In the genomic region with DNA sequence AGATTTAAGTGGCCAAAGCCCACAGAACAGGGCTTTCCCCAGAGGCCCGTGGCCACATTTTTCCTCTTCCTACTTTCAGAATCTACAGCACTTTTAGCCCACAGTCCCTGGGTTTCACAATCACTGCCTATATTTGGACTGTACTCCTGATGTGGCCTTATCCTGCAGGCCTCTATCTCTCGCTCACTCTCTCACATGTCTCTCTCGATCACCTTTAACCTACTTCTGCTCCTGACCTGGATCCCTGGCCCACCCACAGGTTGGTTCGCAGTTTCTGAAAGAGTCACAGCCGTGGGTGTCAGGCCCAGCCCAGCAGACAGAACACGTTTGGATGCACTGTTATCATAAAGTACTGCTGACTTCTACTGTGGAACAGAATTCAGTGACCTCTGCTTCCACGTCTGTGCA, we compare ENCODE assay signal across 14 cellular contexts. TPM values are rescaled to one million over a fixed set of nuclear protein-coding genes. Genes with fewer than 3 reads are reported as not detected.
DNase-seq lines count a peak whose midpoint lies in the region; ATAC-seq, FAIRE-seq and TF ChIP-seq lines count a peak whose summit lies in the region.
"Had no signal": no experiment of that assay in that cellular context is flagged by ENCODE, and none has a peak within 500 bp of the region (broad histone marks: within the 10 kb centered on the region; RNA-seq: fewer than 3 reads in every experiment).

No MANE protein-coding gene starts in this region.

- intact Hi-C loops in right cardiac atrium (cut with DNase I), result no loop called here

- DNase-seq in GM18507 (ENCODE audit: extremely low spot score, insufficient read length, low read depth) (no peak), WTC11 (ENCODE audit: low spot score) (no peak), right cardiac atrium (peak; percentile 31 to 62 (median 61)), NCI-H2107 treated with DMSO at 0.1 percent for 48 hours (lab: John Stamatoyannopoulos, UW; ENCODE audit: unreplicated experiment) (no peak), OCI-M1 (lab: John Stamatoyannopoulos, UW) (no peak)
- no peak for DNase-seq in central memory CD4-positive, alpha-beta T cell
- DNase-seq: activated CD4-positive, alpha-beta T cell treated with anti-CD3 and anti-CD28 coated beads, Interleukin-2, amount 10 ng/mL, durations not matched to agents 24 days and 14 days; DND-41; HCEC 1CT; NCI-H1048 had no signal

- no peak for TF ChIP-seq CTCF in WTC11 (IDR thresholded peaks at IDR 0.05)

- no peaks in the 10 kb centered on the region for H3K9me3 ChIP-seq in right cardiac atrium (ENCODE audit: control insufficient read depth, low read length)
- no peaks in the 10 kb centered on the region for H3K9me3 ChIP-seq in skeletal muscle tissue (ENCODE audit: control insufficient read depth in 3 of 3, low read length in 3 of 3)

- CTCF ChIA-PET in WTC11 (lab: Charles Lee), result no interaction called here

- H3K4me3 Mint-ChIP-seq in WTC11, result no peak overlapping the region
- H3K4me3 Mint-ChIP-seq: activated CD4-positive, alpha-beta T cell treated with anti-CD3 and anti-CD28 coated beads, Interleukin-2, amount 10 ng/mL, durations not matched to agents 24 days and 14 days; mesothelial cell of epicardium had no signal

- peak overlapping the region; percentile 78 for H3K27ac ChIP-seq in right cardiac atrium (ENCODE audit: low read length)
- peak overlapping the region; percentile 15 for H3K27ac ChIP-seq in skeletal muscle tissue (ENCODE audit: low read depth, low read length)

- ATAC-seq in WTC11 (no peak), right cardiac atrium (peak; percentile 73 to 78), GM19467 (IDR thresholded peaks at IDR 0.05; ENCODE audit: unreplicated experiment) (no peak)

- POLR2A ChIA-PET in WTC11 (lab: Charles Lee), result no interaction called here

- H3K4me1 ChIP-seq in right cardiac atrium (ENCODE audit: control insufficient read depth, insufficient read depth, low read length), result peaks cover 18% of the 10 kb centered on the region
- H3K4me1 ChIP-seq in skeletal muscle tissue (ENCODE audit: control insufficient read depth in 3 of 3, insufficient read depth in 3 of 3, low read length in 3 of 3), result peaks cover 30 to 58% (median 53%) of the 10 kb centered on the region in 3 donors

- H3K36me3 Mint-ChIP-seq in WTC11, result no peaks in the 10 kb centered on the region
- H3K36me3 Mint-ChIP-seq: mesothelial cell of epicardium had no signal

- H3K27me3 Mint-ChIP-seq in WTC11 (ENCODE audit: low read depth), result no peaks in the 10 kb centered on the region
- H3K27me3 Mint-ChIP-seq: activated CD4-positive, alpha-beta T cell treated with anti-CD3 and anti-CD28 coated beads, Interleukin-2, amount 10 ng/mL, durations not matched to agents 24 days and 14 days had no signal

- peaks cover 47% of the 10 kb centered on the region for H3K4me1 Mint-ChIP-seq in WTC11
- H3K4me1 Mint-ChIP-seq: activated CD4-positive, alpha-beta T cell treated with anti-CD3 and anti-CD28 coated beads, Interleukin-2, amount 10 ng/mL, durations not matched to agents 24 days and 14 days; mesothelial cell of epicardium had no signal

- H3K27me3 ChIP-seq in right cardiac atrium (ENCODE audit: control insufficient read depth, insufficient read depth) (no peaks in the 10 kb centered on the region), skeletal muscle tissue (ENCODE audit: control insufficient read depth in 3 of 3, insufficient read depth in 3 of 3, low read length in 3 of 3) (no peaks in the 10 kb centered on the region)

- no peaks in the 10 kb centered on the region for H3K36me3 ChIP-seq in skeletal muscle tissue (ENCODE audit: control insufficient read depth in 3 of 3, insufficient read depth in 3 of 3, low read length in 3 of 3)

- H3K9me3 Mint-ChIP-seq in WTC11, result peaks cover 7% of the 10 kb centered on the region
- H3K9me3 Mint-ChIP-seq: mesothelial cell of epicardium had no signal

- WGBS in right cardiac atrium, result 46% methylated on average over 7 of the region's 7 CpGs

- no peak overlapping the region for H3K4me3 ChIP-seq in right cardiac atrium (ENCODE audit: low read length)
- H3K4me3 ChIP-seq in skeletal muscle tissue (ENCODE audit: low read length in 3 of 3), result peak overlapping the region in 1 of 3 donors; percentile 15

- peak; percentile 65 for FAIRE-seq in GM18507 (lab: Jason Lieb, UNC)
- FAIRE-seq: endothelial cell of umbilical vein had no signal

- H3K9ac ChIP-seq in skeletal muscle tissue (ENCODE audit: low read depth in 1 of 3, low read length in 3 of 3), result peak overlapping the region in 1 of 3 donors; percentile 27

- peak overlapping the region; percentile 80; the same call in 1 of the 2 replicates for H3K27ac Mint-ChIP-seq in WTC11
- H3K27ac Mint-ChIP-seq: activated CD4-positive, alpha-beta T cell treated with anti-CD3 and anti-CD28 coated beads, Interleukin-2, amount 10 ng/mL, durations not matched to agents 24 days and 14 days; mesothelial cell of epicardium had no signal

TF ChIP-seq in WTC11, 78 proteins besides CTCF, POLR2A, EP300 and RAD21:
- TF ChIP-seq SMAD3 (CRISPR knock-in tag; IDR thresholded peaks at IDR 0.05; ENCODE audit: borderline replicate concordance) (no peak), ETV6 (CRISPR knock-in tag; IDR thresholded peaks at IDR 0.05) (no peak), HMGA2 (CRISPR knock-in tag; IDR thresholded peaks at IDR 0.05) (no peak), ZNF232 (CRISPR knock-in tag; IDR thresholded peaks at IDR 0.05) (no peak), ZNF317 (CRISPR knock-in tag; IDR thresholded peaks at IDR 0.05; ENCODE audit: borderline replicate concordance, low read depth) (no peak), TCF7 (CRISPR knock-in tag; IDR thresholded peaks at IDR 0.05; ENCODE audit: low read depth) (no peak), SOX15 (CRISPR knock-in tag; IDR thresholded peaks at IDR 0.05) (no peak), CBFB (CRISPR knock-in tag; IDR thresholded peaks at IDR 0.05; ENCODE audit: low read depth) (no peak), ELF4 (CRISPR knock-in tag; IDR thresholded peaks at IDR 0.05; ENCODE audit: low read depth) (no peak), TEAD4 (CRISPR knock-in tag; IDR thresholded peaks at IDR 0.05) (no peak), ATF1 (CRISPR knock-in tag; IDR thresholded peaks at IDR 0.05) (no peak), ZNF263 (CRISPR knock-in tag; IDR thresholded peaks at IDR 0.05; ENCODE audit: low read depth) (no peak), JAZF1 (CRISPR knock-in tag; IDR thresholded peaks at IDR 0.05) (no peak), ZNF121 (CRISPR knock-in tag; IDR thresholded peaks at IDR 0.05) (no peak), CREB1 (CRISPR knock-in tag; IDR thresholded peaks at IDR 0.05) (no peak)
- TF ChIP-seq, protein P1, sequence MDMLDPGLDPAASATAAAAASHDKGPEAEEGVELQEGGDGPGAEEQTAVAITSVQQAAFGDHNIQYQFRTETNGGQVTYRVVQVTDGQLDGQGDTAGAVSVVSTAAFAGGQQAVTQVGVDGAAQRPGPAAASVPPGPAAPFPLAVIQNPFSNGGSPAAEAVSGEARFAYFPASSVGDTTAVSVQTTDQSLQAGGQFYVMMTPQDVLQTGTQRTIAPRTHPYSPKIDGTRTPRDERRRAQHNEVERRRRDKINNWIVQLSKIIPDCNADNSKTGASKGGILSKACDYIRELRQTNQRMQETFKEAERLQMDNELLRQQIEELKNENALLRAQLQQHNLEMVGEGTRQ (CRISPR knock-in tag; IDR thresholded peaks at IDR 0.05), result no peak
- TF ChIP-seq, protein P2, sequence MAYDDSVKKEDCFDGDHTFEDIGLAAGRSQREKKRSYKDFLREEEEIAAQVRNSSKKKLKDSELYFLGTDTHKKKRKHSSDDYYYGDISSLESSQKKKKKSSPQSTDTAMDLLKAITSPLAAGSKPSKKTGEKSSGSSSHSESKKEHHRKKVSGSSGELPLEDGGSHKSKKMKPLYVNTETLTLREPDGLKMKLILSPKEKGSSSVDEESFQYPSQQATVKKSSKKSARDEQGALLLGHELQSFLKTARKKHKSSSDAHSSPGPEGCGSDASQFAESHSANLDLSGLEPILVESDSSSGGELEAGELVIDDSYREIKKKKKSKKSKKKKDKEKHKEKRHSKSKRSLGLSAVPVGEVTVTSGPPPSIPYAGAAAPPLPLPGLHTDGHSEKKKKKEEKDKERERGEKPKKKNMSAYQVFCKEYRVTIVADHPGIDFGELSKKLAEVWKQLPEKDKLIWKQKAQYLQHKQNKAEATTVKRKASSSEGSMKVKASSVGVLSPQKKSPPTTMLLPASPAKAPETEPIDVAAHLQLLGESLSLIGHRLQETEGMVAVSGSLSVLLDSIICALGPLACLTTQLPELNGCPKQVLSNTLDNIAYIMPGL (CRISPR knock-in tag; IDR thresholded peaks at IDR 0.05), result no peak
- TF ChIP-seq, protein P3, sequence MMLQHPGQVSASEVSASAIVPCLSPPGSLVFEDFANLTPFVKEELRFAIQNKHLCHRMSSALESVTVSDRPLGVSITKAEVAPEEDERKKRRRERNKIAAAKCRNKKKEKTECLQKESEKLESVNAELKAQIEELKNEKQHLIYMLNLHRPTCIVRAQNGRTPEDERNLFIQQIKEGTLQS (CRISPR knock-in tag; conservative IDR thresholded peaks at IDR 0.05), result no peak
- TF ChIP-seq, protein P4, sequence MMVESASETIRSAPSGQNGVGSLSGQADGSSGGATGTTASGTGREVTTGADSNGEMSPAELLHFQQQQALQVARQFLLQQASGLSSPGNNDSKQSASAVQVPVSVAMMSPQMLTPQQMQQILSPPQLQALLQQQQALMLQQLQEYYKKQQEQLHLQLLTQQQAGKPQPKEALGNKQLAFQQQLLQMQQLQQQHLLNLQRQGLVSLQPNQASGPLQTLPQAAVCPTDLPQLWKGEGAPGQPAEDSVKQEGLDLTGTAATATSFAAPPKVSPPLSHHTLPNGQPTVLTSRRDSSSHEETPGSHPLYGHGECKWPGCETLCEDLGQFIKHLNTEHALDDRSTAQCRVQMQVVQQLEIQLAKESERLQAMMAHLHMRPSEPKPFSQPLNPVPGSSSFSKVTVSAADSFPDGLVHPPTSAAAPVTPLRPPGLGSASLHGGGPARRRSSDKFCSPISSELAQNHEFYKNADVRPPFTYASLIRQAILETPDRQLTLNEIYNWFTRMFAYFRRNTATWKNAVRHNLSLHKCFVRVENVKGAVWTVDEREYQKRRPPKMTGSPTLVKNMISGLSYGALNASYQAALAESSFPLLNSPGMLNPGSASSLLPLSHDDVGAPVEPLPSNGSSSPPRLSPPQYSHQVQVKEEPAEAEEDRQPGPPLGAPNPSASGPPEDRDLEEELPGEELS (CRISPR knock-in tag; IDR thresholded peaks at IDR 0.05), result no peak

RNA-seq across cellular contexts. Expression of a gene that starts 55.5 kb away (rescaled TPM):
- total RNA-seq in WTC11 (2021) (62.4 to 72.6 TPM (median 68.8 TPM) in 3 replicates), right cardiac atrium (10 to 100 TPM; 57.6 to 100.0 (median 75.8) TPM), skeletal muscle tissue (12.5 TPM)
- polyA plus RNA-seq in right cardiac atrium, result 23.8 TPM

Comparison
In these comparisons a context has a peak if more than half of its experiments do, and no peak if none do; other contexts are left out.
1. DNase-seq: peak in right cardiac atrium (3 of 3); none in GM18507 (single experiment), WTC11 (single experiment), NCI-H2107 treated with DMSO at 0.1 percent for 48 hours (single experiment), OCI-M1 (single experiment) and central memory CD4-positive, alpha-beta T cell (single experiment).
2. ATAC-seq: peak in right cardiac atrium (2 of 2); none in WTC11 (single experiment) and GM19467 (single experiment).